ENCODE assay signal across 1 cellular context in genomic region chr7:98300595-98301372, GRCh38.
TF ChIP-seq lines count a peak whose summit lies in the region.

No MANE protein-coding gene starts in this region.

TF ChIP-seq in HepG2, 621 proteins besides CTCF, POLR2A, EP300 and RAD21 (continued from another document and continues in another):
- TF ChIP-seq ZSCAN22 (CRISPR knock-in tag; IDR thresholded peaks at IDR 0.05) (no peak), MTA1 (CRISPR knock-in tag; IDR thresholded peaks at IDR 0.05; ENCODE audit: borderline replicate concordance) (peak; percentile 71; the same call in 1 of the 2 replicates), POGZ (CRISPR knock-in tag; IDR thresholded peaks at IDR 0.05) (peak; percentile 27; the same call in 1 of the 2 replicates), STAT5B (CRISPR knock-in tag; IDR thresholded peaks at IDR 0.05) (no peak), TGIF2 (CRISPR knock-in tag; IDR thresholded peaks at IDR 0.05) (peak; percentile 96), TBX2 (CRISPR knock-in tag; IDR thresholded peaks at IDR 0.05; ENCODE audit: borderline replicate concordance) (peak; percentile 75), PHF21A (CRISPR knock-in tag; IDR thresholded peaks at IDR 0.05) (peak; percentile 98), ZNF788 (CRISPR knock-in tag; IDR thresholded peaks at IDR 0.05; ENCODE audit: borderline replicate concordance) (no peak), GATAD2A (CRISPR knock-in tag; IDR thresholded peaks at IDR 0.05) (peak; percentile 92), ZFAT (CRISPR knock-in tag; conservative IDR thresholded peaks at IDR 0.05) (no peak), ATM (IDR thresholded peaks at IDR 0.05; ENCODE audit: borderline replicate concordance) (no peak), ZNF879 (CRISPR knock-in tag; IDR thresholded peaks at IDR 0.05) (no peak), SOX6 (IDR thresholded peaks at IDR 0.05) (no peak), SOX6 (CRISPR knock-in tag; IDR thresholded peaks at IDR 0.05) (peak; percentile 85), TARDBP (CRISPR knock-in tag; IDR thresholded peaks at IDR 0.05) (peak; percentile 89), ZSCAN25 (CRISPR knock-in tag; IDR thresholded peaks at IDR 0.05) (peak; percentile 43; the same call in 1 of the 2 replicates), NFKB2 (CRISPR knock-in tag; IDR thresholded peaks at IDR 0.05; ENCODE audit: borderline replicate concordance) (no peak), NR2F6 (IDR thresholded peaks at IDR 0.05) (peak; percentile 76), NR2F6 (CRISPR knock-in tag; IDR thresholded peaks at IDR 0.05) (peak; percentile 92), ZNF264 (CRISPR knock-in tag; IDR thresholded peaks at IDR 0.05) (peak; percentile 75; the same call in 1 of the 2 replicates), DMAP1 (CRISPR knock-in tag; IDR thresholded peaks at IDR 0.05) (no peak), SMARCE1 (IDR thresholded peaks at IDR 0.05; ENCODE audit: borderline replicate concordance) (no peak), BRD4 (CRISPR knock-in tag; IDR thresholded peaks at IDR 0.05) (no peak), PITX1 (CRISPR knock-in tag; IDR thresholded peaks at IDR 0.05) (peak; percentile 64), NFIC (IDR thresholded peaks at IDR 0.05; ENCODE audit: low read length) (no peak), FOXK1 (CRISPR knock-in tag; IDR thresholded peaks at IDR 0.05; ENCODE audit: borderline replicate concordance, low read depth) (peak; percentile 96), ZNF275 (CRISPR knock-in tag; IDR thresholded peaks at IDR 0.05; ENCODE audit: borderline replicate concordance) (no peak), FOXM1 (CRISPR knock-in tag; IDR thresholded peaks at IDR 0.05) (no peak), GLI4 (CRISPR knock-in tag; IDR thresholded peaks at IDR 0.05; ENCODE audit: borderline replicate concordance) (no peak), BORCS8-MEF2B (CRISPR knock-in tag; IDR thresholded peaks at IDR 0.05) (peak; percentile 64; the same call in 1 of the 2 replicates), JUNB (CRISPR knock-in tag; IDR thresholded peaks at IDR 0.05; ENCODE audit: borderline replicate concordance) (no peak), ZUFSP (CRISPR knock-in tag; IDR thresholded peaks at IDR 0.05; ENCODE audit: borderline replicate concordance) (no peak), TOE1 (CRISPR knock-in tag; IDR thresholded peaks at IDR 0.05) (no peak), GABPB1 (CRISPR knock-in tag; IDR thresholded peaks at IDR 0.05) (peak; percentile 50), RXRB (CRISPR knock-in tag; IDR thresholded peaks at IDR 0.05; ENCODE audit: borderline replicate concordance) (peak; percentile 88), ZNF749 (CRISPR knock-in tag; IDR thresholded peaks at IDR 0.05; ENCODE audit: borderline replicate concordance) (no peak), ZSCAN21 (CRISPR knock-in tag; IDR thresholded peaks at IDR 0.05; ENCODE audit: borderline replicate concordance) (peak; percentile 36; the same call in 1 of the 2 replicates), HNF4G (IDR thresholded peaks at IDR 0.05; ENCODE audit: borderline replicate concordance, low read depth, low read length) (no peak), HNF4G (CRISPR knock-in tag; IDR thresholded peaks at IDR 0.05; ENCODE audit: borderline replicate concordance, low read depth) (0 out of 2 replicates have a peak, but pooled peaks have one; percentile 18), PAX8 (CRISPR knock-in tag; IDR thresholded peaks at IDR 0.05; ENCODE audit: borderline replicate concordance) (no peak), ATRX (CRISPR knock-in tag; IDR thresholded peaks at IDR 0.05; ENCODE audit: borderline replicate concordance) (no peak), ZNF674 (CRISPR knock-in tag; IDR thresholded peaks at IDR 0.05; ENCODE audit: low read depth) (no peak), SMAD3 (CRISPR knock-in tag; IDR thresholded peaks at IDR 0.05) (peak; percentile 84; the same call in 1 of the 2 replicates), PPARG (CRISPR knock-in tag; conservative IDR thresholded peaks at IDR 0.05) (0 out of 2 replicates have a peak, but pooled peaks have one; percentile 46), ZHX1 (CRISPR knock-in tag; IDR thresholded peaks at IDR 0.05; ENCODE audit: low read depth) (peak; percentile 77; the same call in 1 of the 2 replicates), MXD4 (CRISPR knock-in tag; IDR thresholded peaks at IDR 0.05) (peak; percentile 55; the same call in 1 of the 2 replicates), BCL6 (CRISPR knock-in tag; IDR thresholded peaks at IDR 0.05) (peak; percentile 84), HNRNPLL (IDR thresholded peaks at IDR 0.05; ENCODE audit: low read depth, low read length, poor library complexity, severe bottlenecking) (no peak), DZIP1 (CRISPR knock-in tag; IDR thresholded peaks at IDR 0.05) (no peak), FOXK2 (IDR thresholded peaks at IDR 0.05) (peak; percentile 80), ZSCAN20 (CRISPR knock-in tag; IDR thresholded peaks at IDR 0.05; ENCODE audit: borderline replicate concordance) (no peak), ZBTB21 (CRISPR knock-in tag; IDR thresholded peaks at IDR 0.05) (no peak), MBD4 (IDR thresholded peaks at IDR 0.05; ENCODE audit: borderline replicate concordance, low read length) (no peak), DPF2 (CRISPR knock-in tag; IDR thresholded peaks at IDR 0.05; ENCODE audit: borderline replicate concordance, low read depth) (no peak), RARA (CRISPR knock-in tag; IDR thresholded peaks at IDR 0.05) (peak; percentile 88), SOX13 (IDR thresholded peaks at IDR 0.05) (no peak), SOX13 (CRISPR knock-in tag; conservative IDR thresholded peaks at IDR 0.05 in 1 of 2, IDR thresholded peaks at IDR 0.05 in 1 of 2) (peak in 1 of 2 experiments; percentile 72; a peak in 2 of 4 replicates)
- TF ChIP-seq, protein P1, sequence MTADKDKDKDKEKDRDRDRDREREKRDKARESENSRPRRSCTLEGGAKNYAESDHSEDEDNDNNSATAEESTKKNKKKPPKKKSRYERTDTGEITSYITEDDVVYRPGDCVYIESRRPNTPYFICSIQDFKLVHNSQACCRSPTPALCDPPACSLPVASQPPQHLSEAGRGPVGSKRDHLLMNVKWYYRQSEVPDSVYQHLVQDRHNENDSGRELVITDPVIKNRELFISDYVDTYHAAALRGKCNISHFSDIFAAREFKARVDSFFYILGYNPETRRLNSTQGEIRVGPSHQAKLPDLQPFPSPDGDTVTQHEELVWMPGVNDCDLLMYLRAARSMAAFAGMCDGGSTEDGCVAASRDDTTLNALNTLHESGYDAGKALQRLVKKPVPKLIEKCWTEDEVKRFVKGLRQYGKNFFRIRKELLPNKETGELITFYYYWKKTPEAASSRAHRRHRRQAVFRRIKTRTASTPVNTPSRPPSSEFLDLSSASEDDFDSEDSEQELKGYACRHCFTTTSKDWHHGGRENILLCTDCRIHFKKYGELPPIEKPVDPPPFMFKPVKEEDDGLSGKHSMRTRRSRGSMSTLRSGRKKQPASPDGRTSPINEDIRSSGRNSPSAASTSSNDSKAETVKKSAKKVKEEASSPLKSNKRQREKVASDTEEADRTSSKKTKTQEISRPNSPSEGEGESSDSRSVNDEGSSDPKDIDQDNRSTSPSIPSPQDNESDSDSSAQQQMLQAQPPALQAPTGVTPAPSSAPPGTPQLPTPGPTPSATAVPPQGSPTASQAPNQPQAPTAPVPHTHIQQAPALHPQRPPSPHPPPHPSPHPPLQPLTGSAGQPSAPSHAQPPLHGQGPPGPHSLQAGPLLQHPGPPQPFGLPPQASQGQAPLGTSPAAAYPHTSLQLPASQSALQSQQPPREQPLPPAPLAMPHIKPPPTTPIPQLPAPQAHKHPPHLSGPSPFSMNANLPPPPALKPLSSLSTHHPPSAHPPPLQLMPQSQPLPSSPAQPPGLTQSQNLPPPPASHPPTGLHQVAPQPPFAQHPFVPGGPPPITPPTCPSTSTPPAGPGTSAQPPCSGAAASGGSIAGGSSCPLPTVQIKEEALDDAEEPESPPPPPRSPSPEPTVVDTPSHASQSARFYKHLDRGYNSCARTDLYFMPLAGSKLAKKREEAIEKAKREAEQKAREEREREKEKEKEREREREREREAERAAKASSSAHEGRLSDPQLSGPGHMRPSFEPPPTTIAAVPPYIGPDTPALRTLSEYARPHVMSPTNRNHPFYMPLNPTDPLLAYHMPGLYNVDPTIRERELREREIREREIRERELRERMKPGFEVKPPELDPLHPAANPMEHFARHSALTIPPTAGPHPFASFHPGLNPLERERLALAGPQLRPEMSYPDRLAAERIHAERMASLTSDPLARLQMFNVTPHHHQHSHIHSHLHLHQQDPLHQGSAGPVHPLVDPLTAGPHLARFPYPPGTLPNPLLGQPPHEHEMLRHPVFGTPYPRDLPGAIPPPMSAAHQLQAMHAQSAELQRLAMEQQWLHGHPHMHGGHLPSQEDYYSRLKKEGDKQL (CRISPR knock-in tag; IDR thresholded peaks at IDR 0.05; ENCODE audit: low read depth) = peak; percentile 67; the same call in 1 of the 2 replicates
- TF ChIP-seq, protein P2, sequence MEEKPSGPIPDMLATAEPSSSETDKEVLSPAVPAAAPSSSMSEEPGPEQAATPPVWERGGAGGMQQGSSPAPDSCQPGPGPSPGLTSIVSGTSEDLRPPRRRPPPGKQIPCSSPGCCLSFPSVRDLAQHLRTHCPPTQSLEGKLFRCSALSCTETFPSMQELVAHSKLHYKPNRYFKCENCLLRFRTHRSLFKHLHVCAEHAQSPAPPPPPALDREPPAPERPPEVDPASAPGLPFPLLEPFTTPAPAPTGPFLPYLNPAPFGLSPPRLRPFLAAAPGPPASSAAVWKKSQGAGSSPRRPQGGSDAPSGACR (CRISPR knock-in tag; IDR thresholded peaks at IDR 0.05) = peak; percentile 70; the same call in 1 of the 2 replicates
